29 cellular contexts compared by ENCODE assay signal in genomic region chr2:122018736-122019135, GRCh38.
"Had no signal": no experiment of that assay in that cellular context is flagged by ENCODE, and none has a peak within 500 bp of the region (broad histone marks: within the 10 kb centered on the region; RNA-seq: fewer than 3 reads in every experiment).

No MANE protein-coding gene starts in this region.

- H3K4me3 ChIP-seq: neural progenitor cell, ovary, psoas muscle, right lobe of liver, sigmoid colon, suprapubic skin, testis, tibial artery, transverse colon, upper lobe of right lung, vagina had no signal

- ATAC-seq: naive thymus-derived CD4-positive, alpha-beta T cell; natural killer cell; psoas muscle; right cardiac atrium; right lobe of liver; stimulated activated memory B cell treated with anti-CD40 and anti-IgM and Interleukin-4, amounts not matched to agents 10 μg/mL and 1 μg/mL and 100 μg/mL, for 72 hours; stimulated activated naive CD8-positive, alpha-beta T cell treated with anti-CD3 and anti-CD28 coated beads, Interleukin-15, amount 100 ng/mL, for 72 hours; stimulated activated naive CD8-positive, alpha-beta T cell treated with anti-CD3 and anti-CD28 coated beads, Interleukin-15, Interleukin-2, amounts not matched to agents 100 U/mL and 50 U/mL, for 24 hours; upper lobe of right lung had no signal

- H3K4me2 ChIP-seq: neural progenitor cell had no signal

- H2AFZ ChIP-seq: parathyroid adenoma had no signal

- H3K9me3 Mint-ChIP-seq: natural killer cell; stimulated activated memory B cell treated with anti-CD40 and anti-IgM and Interleukin-4, amounts not matched to agents 10 μg/mL and 1 μg/mL and 100 μg/mL, for 72 hours; stimulated activated naive CD8-positive, alpha-beta T cell treated with anti-CD3 and anti-CD28 coated beads, Interleukin-15, amount 100 ng/mL, for 72 hours had no signal

- H3K27me3 Mint-ChIP-seq: stimulated activated memory B cell treated with anti-CD40 and anti-IgM and Interleukin-4, amounts not matched to agents 10 μg/mL and 1 μg/mL and 100 μg/mL, for 72 hours had no signal

- H3K79me2 ChIP-seq: parathyroid adenoma had no signal

- H3K36me3 ChIP-seq: neural progenitor cell, neutrophil, ovary, right lobe of liver, sigmoid colon, suprapubic skin, tibial artery, transverse colon, upper lobe of right lung, vagina had no signal

- H3K27ac Mint-ChIP-seq: naive thymus-derived CD4-positive, alpha-beta T cell; natural killer cell; progenitor cell of endocrine pancreas; stimulated activated memory B cell treated with anti-CD40 and anti-IgM and Interleukin-4, amounts not matched to agents 10 μg/mL and 1 μg/mL and 100 μg/mL, for 72 hours; stimulated activated naive CD8-positive, alpha-beta T cell treated with anti-CD3 and anti-CD28 coated beads, Interleukin-15, amount 100 ng/mL, for 72 hours; type B pancreatic cell had no signal

- H3K27ac ChIP-seq: neural progenitor cell, neutrophil, ovary, parathyroid adenoma, psoas muscle, right lobe of liver, sigmoid colon, suprapubic skin, testis, tibial artery, upper lobe of right lung, vagina had no signal

- DNase-seq: naive thymus-derived CD4-positive, alpha-beta T cell; natural killer cell; ovary; posterior cingulate gyrus; psoas muscle; right cardiac atrium; right lobe of liver; sigmoid colon; small intestine; stimulated activated CD4-positive, alpha-beta T cell treated with anti-CD3 and anti-CD28 coated beads, Interleukin-1b, Interleukin-23, amount 100 ng/mL, for 48 hours; stimulated activated CD4-positive, alpha-beta T cell treated with anti-CD3 and anti-CD28 coated beads, Interleukin-4, amount 100 ng/mL, for 1 hour; stimulated activated CD4-positive, alpha-beta T cell treated with anti-CD3 and anti-CD28 coated beads, Interleukin-4, amount 100 ng/mL, for 4 hours; stimulated activated CD8-positive, alpha-beta memory T cell treated with anti-CD3 and anti-CD28 coated beads, Interleukin-4, amount 100 ng/mL, for 48 hours; stimulated activated naive CD4-positive, alpha-beta T cell; stimulated activated naive CD8-positive, alpha-beta T cell treated with anti-CD3 and anti-CD28 coated beads, Interleukin-15, amount 100 ng/mL, for 72 hours; stimulated activated naive CD8-positive, alpha-beta T cell treated with anti-CD3 and anti-CD28 coated beads, Interleukin-15, Interleukin-2, amounts not matched to agents 100 U/mL and 50 U/mL, for 24 hours; testis; tibial artery; transverse colon; upper lobe of right lung had no signal

- H3K36me3 Mint-ChIP-seq: naive thymus-derived CD4-positive, alpha-beta T cell; natural killer cell; stimulated activated memory B cell treated with anti-CD40 and anti-IgM and Interleukin-4, amounts not matched to agents 10 μg/mL and 1 μg/mL and 100 μg/mL, for 72 hours; type B pancreatic cell had no signal

- H3K4me1 Mint-ChIP-seq: naive thymus-derived CD4-positive, alpha-beta T cell; stimulated activated memory B cell treated with anti-CD40 and anti-IgM and Interleukin-4, amounts not matched to agents 10 μg/mL and 1 μg/mL and 100 μg/mL, for 72 hours; stimulated activated naive CD8-positive, alpha-beta T cell treated with anti-CD3 and anti-CD28 coated beads, Interleukin-15, amount 100 ng/mL, for 72 hours had no signal

- H3K4me3 Mint-ChIP-seq: naive thymus-derived CD4-positive, alpha-beta T cell; natural killer cell; nephron; neural progenitor cell; stimulated activated memory B cell treated with anti-CD40 and anti-IgM and Interleukin-4, amounts not matched to agents 10 μg/mL and 1 μg/mL and 100 μg/mL, for 72 hours; stimulated activated naive CD8-positive, alpha-beta T cell treated with anti-CD3 and anti-CD28 coated beads, Interleukin-15, amount 100 ng/mL, for 72 hours; type B pancreatic cell had no signal

- H3K9me3 ChIP-seq: neutrophil, ovary, psoas muscle, right lobe of liver, sigmoid colon, suprapubic skin, testis, tibial artery, transverse colon, upper lobe of right lung, vagina had no signal

- H3K4me1 ChIP-seq: parathyroid adenoma, psoas muscle, right lobe of liver, suprapubic skin, testis, tibial artery, vagina had no signal

- H3K27me3 ChIP-seq: neural progenitor cell, neutrophil, ovary, right lobe of liver, sigmoid colon, testis, transverse colon, upper lobe of right lung, vagina had no signal
